Comparison of ENCODE assay signal across 8 cellular contexts in the genomic region with DNA sequence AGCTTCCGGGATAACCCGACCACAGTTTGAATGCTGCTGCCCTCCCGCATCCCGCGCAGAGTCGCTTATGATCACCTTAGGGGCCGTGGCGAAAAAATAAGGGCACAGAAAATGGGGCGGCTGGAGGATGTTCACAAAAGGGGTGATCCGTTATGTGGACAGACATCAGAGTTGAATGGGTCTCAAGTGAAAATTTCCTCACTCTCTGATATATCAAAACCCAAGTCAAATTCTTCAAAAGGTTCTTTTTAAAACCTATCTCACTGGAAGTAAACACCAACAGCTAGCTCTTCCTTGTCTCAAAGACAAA. TPM values are rescaled to one million over a fixed set of nuclear protein-coding genes. Genes with fewer than 3 reads are reported as not detected.
DNase-seq lines count a peak whose midpoint lies in the region; ATAC-seq and TF ChIP-seq lines count a peak whose summit lies in the region.

No MANE protein-coding gene starts in this region.

- H3K79me2 ChIP-seq in DOHH2 (ENCODE audit: control insufficient read depth, low read length) (peaks cover 24% of the 10 kb centered on the region), PC-3 (ENCODE audit: low read length) (no peaks in the 10 kb centered on the region), parathyroid adenoma (peaks cover 8% of the 10 kb centered on the region)

- H2AFZ ChIP-seq in PC-3 (ENCODE audit: low read length) (peak overlapping the region; percentile 98), parathyroid adenoma (peak overlapping the region; percentile 97)

- no peaks in the 10 kb centered on the region for H3K36me3 ChIP-seq in DOHH2 (ENCODE audit: control insufficient read depth, low read length)
- no peaks in the 10 kb centered on the region for H3K36me3 ChIP-seq in PC-3 (ENCODE audit: low read depth, low read length)
- H3K36me3 ChIP-seq in parathyroid adenoma (ENCODE audit: control insufficient read depth, insufficient read depth, low read length): no peaks in the 10 kb centered on the region

- DNase-seq in PC-3 (no peak), epithelial cell of proximal tubule (ENCODE audit: low read depth) (no peak), medulla oblongata (ENCODE audit: extremely low spot score) (no peak), SIG-M5 treated with dmso at 0.1 percent for 504 hours (lab: John Stamatoyannopoulos, UW; ENCODE audit: unreplicated experiment) (no peak), SHP77 (lab: John Stamatoyannopoulos, UW) (no peak), NCI-H128 (lab: John Stamatoyannopoulos, UW; ENCODE audit: unreplicated experiment) (no peak)

- H3K4me1 ChIP-seq in DOHH2 (ENCODE audit: control insufficient read depth, low read length) (peaks cover 60% of the 10 kb centered on the region), PC-3 (ENCODE audit: insufficient read depth, low read length) (peaks cover 13% of the 10 kb centered on the region), parathyroid adenoma (peaks cover 5% of the 10 kb centered on the region)

- peak overlapping the region; percentile 99 for H3K4me2 ChIP-seq in DOHH2 (ENCODE audit: low read length)
- H3K4me2 ChIP-seq in PC-3 (ENCODE audit: low read length): peak overlapping the region; percentile 92
- H3K4me2 ChIP-seq in parathyroid adenoma (ENCODE audit: low read length): peak overlapping the region; percentile 97

- intact Hi-C loops in PC-3 (cut with micrococcal nuclease): loop anchor here (2.0 kb wide), 1 partner anchor 484 kb away; no protein-coding TSS in a partner anchor

- H3K27me3 ChIP-seq in DOHH2 (ENCODE audit: control insufficient read depth, low read length) (no peaks in the 10 kb centered on the region), PC-3 (ENCODE audit: low read length) (no peaks in the 10 kb centered on the region), parathyroid adenoma (ENCODE audit: control insufficient read depth, insufficient read depth, low read length) (no peaks in the 10 kb centered on the region)

- H3F3A ChIP-seq in DOHH2 (ENCODE audit: control insufficient read depth, insufficient read depth): peaks cover 22% of the 10 kb centered on the region
- H3F3A ChIP-seq in PC-3 (ENCODE audit: low read length, unreplicated experiment): no peaks in the 10 kb centered on the region

- H3K4me3 ChIP-seq in DOHH2 (ENCODE audit: low read length): peak overlapping the region; percentile 83
- peak overlapping the region; percentile 88 for H3K4me3 ChIP-seq in PC-3 (ENCODE audit: low read length)
- peak overlapping the region; percentile 74 for H3K4me3 ChIP-seq in epithelial cell of proximal tubule (ENCODE audit: low read depth, low read length)
- H3K4me3 ChIP-seq in parathyroid adenoma (ENCODE audit: low read depth, low read length): peak overlapping the region; percentile 89

- no peak for ATAC-seq in PC-3

- no peak for TF ChIP-seq CTCF in DOHH2 (IDR thresholded peaks at IDR 0.05; ENCODE audit: low read depth, low read length, poor library complexity, severe bottlenecking)
- no peak for TF ChIP-seq CTCF in PC-3 (conservative IDR thresholded peaks at IDR 0.05; ENCODE audit: low read depth, low read length)
- no peak for TF ChIP-seq CTCF in epithelial cell of proximal tubule (conservative IDR thresholded peaks at IDR 0.05; ENCODE audit: low read depth, low read length)
- no peak for TF ChIP-seq CTCF in parathyroid adenoma (IDR thresholded peaks at IDR 0.05)

- BruUV-seq in PC-3 (replicated peaks; lab: Mats Ljungman, UMichigan): no TSS peak

- H3K9me2 ChIP-seq in DOHH2 (replicated peaks; ENCODE audit: control insufficient read depth, low read length) (no peaks in the 10 kb centered on the region), PC-3 (replicated peaks; ENCODE audit: low read length) (no peaks in the 10 kb centered on the region)

- POLR2A ChIA-PET in PC-3 (lab: Charles Lee; ENCODE audit: unreplicated experiment): no interaction called here

- CTCF ChIA-PET in PC-3 (lab: Charles Lee): no interaction called here

- no peaks in the 10 kb centered on the region for H3K9me3 ChIP-seq in DOHH2 (ENCODE audit: control insufficient read depth, insufficient read depth, low read length)
- no peaks in the 10 kb centered on the region for H3K9me3 ChIP-seq in PC-3 (ENCODE audit: low read length)
- no peaks in the 10 kb centered on the region for H3K9me3 ChIP-seq in parathyroid adenoma (ENCODE audit: control insufficient read depth, low read length)

- H4K20me1 ChIP-seq in DOHH2 (ENCODE audit: control insufficient read depth, insufficient read depth, low read depth, low read length) (no peaks in the 10 kb centered on the region), PC-3 (ENCODE audit: low read length) (no peaks in the 10 kb centered on the region)

- H3K27ac ChIP-seq in DOHH2 (ENCODE audit: low read depth, low read length) (peak overlapping the region; percentile 98), PC-3 (ENCODE audit: low read length) (no peak overlapping the region), parathyroid adenoma (peak overlapping the region; percentile 75)

- H3K9ac ChIP-seq in PC-3 (ENCODE audit: low read length): no peak overlapping the region; the same call in 1 of the 2 replicates
- H3K9ac ChIP-seq in parathyroid adenoma: no peak overlapping the region

RNA-seq across cellular contexts. Expression of a gene that starts 0.4 kb away (rescaled TPM):
- total RNA-seq in PC-3 (2014; rRNA removed): 3.3 and 6.5 TPM in 2 replicates
- total RNA-seq in epithelial cell of proximal tubule: 3.3 and 4.7 TPM in 2 replicates

RNA-seq across cellular contexts. Expression of a gene that starts 36.9 kb away (rescaled TPM):
- total RNA-seq in PC-3 (2014; rRNA removed) (not detected in 2 replicates), epithelial cell of proximal tubule (not detected in 2 replicates)
